29 cellular contexts compared by ENCODE assay signal in the genomic region with DNA sequence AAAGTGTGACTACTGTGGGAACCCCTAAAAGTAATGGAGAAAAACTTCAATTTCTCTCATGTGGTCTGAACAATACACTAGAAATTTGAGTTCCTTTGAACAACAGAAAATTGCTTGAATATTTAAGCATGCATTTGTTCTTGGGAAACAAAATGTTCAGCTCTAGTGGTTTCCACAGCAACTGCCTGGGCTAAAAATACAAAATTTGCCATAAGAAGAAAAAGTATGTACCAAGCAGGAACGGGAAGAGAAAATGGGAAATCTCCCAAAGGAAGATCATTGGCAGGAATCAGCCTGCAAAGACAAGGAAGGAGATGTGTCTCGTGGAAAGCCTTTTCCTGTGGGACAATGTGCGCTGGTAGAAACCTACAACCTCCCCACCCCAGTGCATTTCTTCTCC.
"Had no signal": no experiment of that assay in that cellular context is flagged by ENCODE, and none has a peak within 500 bp of the region (broad histone marks: within the 10 kb centered on the region; RNA-seq: fewer than 3 reads in every experiment).

No MANE protein-coding gene starts in this region.

- H3K9ac ChIP-seq: parathyroid adenoma had no signal

- H3K27ac ChIP-seq: gastroesophageal sphincter, hepatocyte, parathyroid adenoma, psoas muscle, right atrium auricular region, tibial artery, WERI-Rb-1 had no signal

- H3K9me3 ChIP-seq: psoas muscle had no signal

- H3K79me2 ChIP-seq: hepatocyte, parathyroid adenoma had no signal

- H3K27ac Mint-ChIP-seq: activated naive CD4-positive, alpha-beta T cell treated with anti-CD3 and anti-CD28 coated beads, Interleukin-2, amount 10 ng/mL, durations not matched to agents 7 days and 5 days; activated naive CD8-positive, alpha-beta T cell treated with anti-CD3 and anti-CD28 coated beads, Interleukin-2, amount 10 ng/mL, durations not matched to agents 7 days and 5 days; activated T-helper 1 cell treated with anti-CD3 and anti-CD28 coated beads, Interleukin-12 subunit alpha, Interleukin-12 subunit beta, Interleukin-2, Interleukin-4 antibody, amounts not matched to agents 30 ng/mL and 10 ng/mL and 1 ng/mL, durations not matched to agents 14 hours and 24 hours and 36 hours; naive thymus-derived CD8-positive, alpha-beta T cell; stimulated activated effector memory CD8-positive, alpha-beta T cell treated with anti-CD3 and anti-CD28 coated beads, Interleukin-12 subunit alpha, Interleukin-12 subunit beta, amount 100 ng/mL, for 72 hours; stimulated activated naive CD8-positive, alpha-beta T cell treated with anti-CD3 and anti-CD28 coated beads, Interleukin-15, Interleukin-2, amounts not matched to agents 100 ng/mL and 50 ng/mL, for 24 hours; T-helper 17 cell had no signal

- H3K27me3 ChIP-seq: gastroesophageal sphincter, hepatocyte, right atrium auricular region, tibial artery had no signal

- H3K36me3 Mint-ChIP-seq: activated naive CD4-positive, alpha-beta T cell treated with anti-CD3 and anti-CD28 coated beads, Interleukin-2, amount 10 ng/mL, durations not matched to agents 7 days and 5 days; activated naive CD8-positive, alpha-beta T cell treated with anti-CD3 and anti-CD28 coated beads, Interleukin-2, amount 10 ng/mL, durations not matched to agents 7 days and 5 days; stimulated activated effector memory CD8-positive, alpha-beta T cell treated with anti-CD3 and anti-CD28 coated beads, Interleukin-12 subunit alpha, Interleukin-12 subunit beta, amount 100 ng/mL, for 72 hours had no signal

- H3K4me3 ChIP-seq: gastroesophageal sphincter, hepatocyte, psoas muscle, right atrium auricular region, tibial artery had no signal

- H3K4me2 ChIP-seq: hepatocyte had no signal

- H3K36me3 ChIP-seq: gastroesophageal sphincter, right atrium auricular region, tibial artery, WERI-Rb-1 had no signal

- ATAC-seq: activated CD4-positive, CD25-positive, alpha-beta regulatory T cell treated with anti-CD3 and anti-CD28 coated beads, Interleukin-2, amount 50 U/mL, for 24 hours; gastroesophageal sphincter; naive thymus-derived CD8-positive, alpha-beta T cell; psoas muscle; SK-N-SH treated with all-trans-retinoic acid at 6 μM for 48 hours; stimulated activated effector memory CD8-positive, alpha-beta T cell treated with anti-CD3 and anti-CD28 coated beads, Interleukin-12 subunit alpha, Interleukin-12 subunit beta, amount 100 ng/mL, for 72 hours; T-helper 17 cell had no signal

- DNase-seq: activated CD4-positive, alpha-beta T cell treated with anti-CD3 and anti-CD28 coated beads for 48 hours; activated CD4-positive, alpha-beta T cell treated with anti-CD3 and anti-CD28 coated beads, Interleukin-2, amount 50 U/mL, for 48 hours; activated CD8-positive, alpha-beta memory T cell treated with anti-CD3 and anti-CD28 coated beads, Interleukin-2, amount 50 U/mL, for 4 hours; activated gamma-delta T cell; activated naive CD4-positive, alpha-beta T cell treated with anti-CD3 and anti-CD28 coated beads, Interleukin-2, amount 10 ng/mL, durations not matched to agents 7 days and 5 days; activated naive CD8-positive, alpha-beta T cell treated with anti-CD3 and anti-CD28 coated beads, Interleukin-2, amount 10 ng/mL, durations not matched to agents 7 days and 5 days; activated T-cell treated with anti-CD3 and anti-CD28 coated beads, Interleukin-2, amount 50 U/mL, for 1 hour; central memory CD4-positive, alpha-beta T cell; dermis blood vessel endothelial cell; effector memory CD4-positive, alpha-beta T cell; midbrain; naive thymus-derived CD8-positive, alpha-beta T cell; psoas muscle; stimulated activated CD4-positive, alpha-beta T cell treated with anti-CD3 and anti-CD28 coated beads, Interleukin-12 subunit alpha, Interleukin-12 subunit beta, amount 100 ng/mL, for 4 hours; stimulated activated CD4-positive, alpha-beta T cell treated with anti-CD3 and anti-CD28 coated beads, Interleukin-4, amount 100 ng/mL, for 24 hours; T-helper 17 cell; T1000; tibial artery; WERI-Rb-1 had no signal

- H3K9me3 Mint-ChIP-seq: activated naive CD4-positive, alpha-beta T cell treated with anti-CD3 and anti-CD28 coated beads, Interleukin-2, amount 10 ng/mL, durations not matched to agents 7 days and 5 days; activated T-helper 1 cell treated with anti-CD3 and anti-CD28 coated beads, Interleukin-12 subunit alpha, Interleukin-12 subunit beta, Interleukin-2, Interleukin-4 antibody, amounts not matched to agents 30 ng/mL and 10 ng/mL and 1 ng/mL, durations not matched to agents 14 hours and 24 hours and 36 hours; stimulated activated effector memory CD8-positive, alpha-beta T cell treated with anti-CD3 and anti-CD28 coated beads, Interleukin-12 subunit alpha, Interleukin-12 subunit beta, amount 100 ng/mL, for 72 hours; stimulated activated naive CD8-positive, alpha-beta T cell treated with anti-CD3 and anti-CD28 coated beads, Interleukin-15, Interleukin-2, amounts not matched to agents 100 ng/mL and 50 ng/mL, for 24 hours had no signal

- H3K4me1 Mint-ChIP-seq: activated naive CD4-positive, alpha-beta T cell treated with anti-CD3 and anti-CD28 coated beads, Interleukin-2, amount 10 ng/mL, durations not matched to agents 7 days and 5 days; activated naive CD8-positive, alpha-beta T cell treated with anti-CD3 and anti-CD28 coated beads, Interleukin-2, amount 10 ng/mL, durations not matched to agents 7 days and 5 days; stimulated activated effector memory CD8-positive, alpha-beta T cell treated with anti-CD3 and anti-CD28 coated beads, Interleukin-12 subunit alpha, Interleukin-12 subunit beta, amount 100 ng/mL, for 72 hours; T-helper 17 cell had no signal

- H2AFZ ChIP-seq: hepatocyte, parathyroid adenoma had no signal

- H3K4me1 ChIP-seq: gastroesophageal sphincter, parathyroid adenoma, psoas muscle, right atrium auricular region, tibial artery had no signal

- H3K4me3 Mint-ChIP-seq: activated naive CD4-positive, alpha-beta T cell treated with anti-CD3 and anti-CD28 coated beads, Interleukin-2, amount 10 ng/mL, durations not matched to agents 7 days and 5 days; activated naive CD8-positive, alpha-beta T cell treated with anti-CD3 and anti-CD28 coated beads, Interleukin-2, amount 10 ng/mL, durations not matched to agents 7 days and 5 days; activated T-helper 1 cell treated with anti-CD3 and anti-CD28 coated beads, Interleukin-12 subunit alpha, Interleukin-12 subunit beta, Interleukin-2, Interleukin-4 antibody, amounts not matched to agents 30 ng/mL and 10 ng/mL and 1 ng/mL, durations not matched to agents 14 hours and 24 hours and 36 hours; naive thymus-derived CD8-positive, alpha-beta T cell; neural crest cell; stimulated activated effector memory CD8-positive, alpha-beta T cell treated with anti-CD3 and anti-CD28 coated beads, Interleukin-12 subunit alpha, Interleukin-12 subunit beta, amount 100 ng/mL, for 72 hours; stimulated activated naive CD8-positive, alpha-beta T cell treated with anti-CD3 and anti-CD28 coated beads, Interleukin-15, Interleukin-2, amounts not matched to agents 100 ng/mL and 50 ng/mL, for 24 hours; T-helper 17 cell had no signal
